23 cellular contexts compared by ENCODE assay signal in genomic region chr14:74213907-74214803, GRCh38. TPM values are rescaled to one million over a fixed set of nuclear protein-coding genes. Genes with fewer than 3 reads are reported as not detected.
"Had no signal": no experiment of that assay in that cellular context is flagged by ENCODE, and none has a peak within 500 bp of the region (broad histone marks: within the 10 kb centered on the region; RNA-seq: fewer than 3 reads in every experiment).

No MANE protein-coding gene starts in this region.

- H3K36me3 ChIP-seq: WERI-Rb-1 had no signal

- H3K27ac ChIP-seq: foreskin keratinocyte, testis, WERI-Rb-1 had no signal

- H3K36me3 Mint-ChIP-seq: stimulated activated naive B cell treated with anti-CD40 and anti-IgM and Interleukin-4, amounts not matched to agents 10 μg/mL and 1 μg/mL and 100 μg/mL, for 72 hours; type B pancreatic cell had no signal

- H3K4me3 Mint-ChIP-seq: activated CD8-positive, alpha-beta T cell treated with anti-CD3 and anti-CD28 coated beads, Interleukin-2, amount 10 ng/mL, durations not matched to agents 7 days and 5 days; activated naive CD8-positive, alpha-beta T cell treated with anti-CD3 and anti-CD28 coated beads, Interleukin-2, amount 50 U/mL, for 24 hours; activated T-helper 1 cell treated with anti-CD3 and anti-CD28 coated beads, Interleukin-12 subunit alpha, Interleukin-12 subunit beta, Interleukin-2, Interleukin-4 antibody, amounts not matched to agents 30 ng/mL and 10 ng/mL and 1 ng/mL, durations not matched to agents 14 hours and 24 hours and 36 hours; nephron progenitor cell; stimulated activated naive B cell treated with anti-CD40 and anti-IgM and Interleukin-4, amounts not matched to agents 10 μg/mL and 1 μg/mL and 100 μg/mL, for 72 hours; type B pancreatic cell had no signal

- H3K4me3 ChIP-seq: testis had no signal

- DNase-seq: activated CD4-positive, alpha-beta T cell treated with anti-CD3 and anti-CD28 coated beads for 1 hour; activated CD4-positive, alpha-beta T cell treated with anti-CD3 and anti-CD28 coated beads, Interleukin-2, amount 50 U/mL, for 1 hour; activated CD8-positive, alpha-beta T cell treated with anti-CD3 and anti-CD28 coated beads, Interleukin-2, amount 10 ng/mL, durations not matched to agents 7 days and 5 days; activated gamma-delta T cell; activated naive CD4-positive, alpha-beta T cell treated with anti-CD3 and anti-CD28 coated beads, Interleukin-2, amount 50 U/mL, for 16 hours; activated naive CD8-positive, alpha-beta T cell treated with anti-CD3 and anti-CD28 coated beads, Interleukin-2, amount 50 U/mL, for 24 hours; effector CD4-positive, alpha-beta T cell; erythroblast; foreskin keratinocyte; kidney glomerular epithelial cell; nephron progenitor cell; occipital lobe; stimulated activated CD4-positive, alpha-beta T cell treated with anti-CD3 and anti-CD28 coated beads, Interleukin-2, amount 100 ng/mL, for 48 hours; stimulated activated CD8-positive, alpha-beta memory T cell treated with anti-CD3 and anti-CD28 coated beads, Interleukin-4, amount 100 ng/mL, for 48 hours; stimulated activated naive B cell treated with anti-CD40 and anti-IgM and Interleukin-4, amounts not matched to agents 10 μg/mL and 1 μg/mL and 100 μg/mL, for 72 hours; T-helper 1 cell; testis; WERI-Rb-1 had no signal

- H3K9me3 ChIP-seq: testis had no signal

- H3K9me3 Mint-ChIP-seq: activated naive CD8-positive, alpha-beta T cell treated with anti-CD3 and anti-CD28 coated beads, Interleukin-2, amount 50 U/mL, for 24 hours; activated T-helper 1 cell treated with anti-CD3 and anti-CD28 coated beads, Interleukin-12 subunit alpha, Interleukin-12 subunit beta, Interleukin-2, Interleukin-4 antibody, amounts not matched to agents 30 ng/mL and 10 ng/mL and 1 ng/mL, durations not matched to agents 14 hours and 24 hours and 36 hours; nephron progenitor cell; stimulated activated naive B cell treated with anti-CD40 and anti-IgM and Interleukin-4, amounts not matched to agents 10 μg/mL and 1 μg/mL and 100 μg/mL, for 72 hours; type B pancreatic cell had no signal

- H3K4me1 ChIP-seq: foreskin keratinocyte had no signal

- ATAC-seq: activated CD8-positive, alpha-beta T cell treated with anti-CD3 and anti-CD28 coated beads, Interleukin-2, amount 10 ng/mL, durations not matched to agents 7 days and 5 days; activated naive CD8-positive, alpha-beta T cell treated with anti-CD3 and anti-CD28 coated beads, Interleukin-2, amount 50 U/mL, for 24 hours; foreskin keratinocyte; stimulated activated naive B cell treated with anti-CD40 and anti-IgM and Interleukin-4, amounts not matched to agents 10 μg/mL and 1 μg/mL and 100 μg/mL, for 72 hours had no signal

- H3K27me3 ChIP-seq: testis had no signal

- H3K27ac Mint-ChIP-seq: activated CD8-positive, alpha-beta T cell treated with anti-CD3 and anti-CD28 coated beads, Interleukin-2, amount 10 ng/mL, durations not matched to agents 7 days and 5 days; activated naive CD8-positive, alpha-beta T cell treated with anti-CD3 and anti-CD28 coated beads, Interleukin-2, amount 50 U/mL, for 24 hours; activated T-helper 1 cell treated with anti-CD3 and anti-CD28 coated beads, Interleukin-12 subunit alpha, Interleukin-12 subunit beta, Interleukin-2, Interleukin-4 antibody, amounts not matched to agents 30 ng/mL and 10 ng/mL and 1 ng/mL, durations not matched to agents 14 hours and 24 hours and 36 hours; nephron progenitor cell; stimulated activated naive B cell treated with anti-CD40 and anti-IgM and Interleukin-4, amounts not matched to agents 10 μg/mL and 1 μg/mL and 100 μg/mL, for 72 hours; type B pancreatic cell had no signal

RNA-seq across cellular contexts. Expression of gene VSX2, which starts 25.1 kb away (rescaled TPM):
- total RNA-seq: activated CD8-positive, alpha-beta T cell treated with anti-CD3 and anti-CD28 coated beads, Interleukin-2, amount 10 ng/mL, durations not matched to agents 7 days and 5 days; activated T-helper 1 cell treated with anti-CD3 and anti-CD28 coated beads, Interleukin-12 subunit alpha, Interleukin-12 subunit beta, Interleukin-2, Interleukin-4 antibody, amounts not matched to agents 30 ng/mL and 10 ng/mL and 1 ng/mL, durations not matched to agents 14 hours and 24 hours and 36 hours; cerebellum; foreskin keratinocyte; glomerular endothelial cell; liver; occipital lobe had no signal
